ENCODE assay signal across 8 cellular contexts in the genomic region with DNA sequence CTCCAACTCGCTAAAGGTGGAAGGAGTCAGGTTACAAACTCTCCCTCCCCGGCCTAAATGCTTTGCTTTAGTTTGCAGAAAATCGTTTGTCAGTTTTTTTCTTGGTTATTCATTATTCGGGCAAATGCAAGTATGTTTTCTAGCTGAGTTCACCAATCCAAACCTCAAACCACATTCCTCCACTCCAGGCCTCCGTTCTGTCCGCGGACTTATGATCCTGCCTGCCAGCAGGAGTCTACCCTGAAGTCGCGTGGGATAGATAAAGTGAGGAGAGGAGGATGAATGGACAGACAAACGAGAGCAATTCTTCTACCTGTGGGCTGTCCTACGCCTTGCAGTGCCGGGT. TPM values are rescaled to one million over a fixed set of nuclear protein-coding genes. Genes with fewer than 3 reads are reported as not detected.
A peak's percentile ranks its signal among the peaks of the same experiment; 100 is the strongest.
DNase-seq lines count a peak whose midpoint lies in the region; ATAC-seq and TF ChIP-seq lines count a peak whose summit lies in the region.

No MANE protein-coding gene starts in this region.

- ATAC-seq in heart left ventricle, result peak in 1 of 4 donors; percentile 0
- ATAC-seq in Right ventricle myocardium inferior, result no peak
- ATAC-seq in activated naive CD8-positive, alpha-beta T cell treated with anti-CD3 and anti-CD28 coated beads, Interleukin-2, amount 10 ng/mL, durations not matched to agents 7 days and 5 days (ENCODE audit: low read depth), result no peak
- ATAC-seq in stimulated activated naive B cell treated with anti-CD40 and anti-IgM and Interleukin-4, amounts not matched to agents 10 μg/mL and 1 μg/mL and 100 μg/mL, for 72 hours (replicated peaks), result no peak
- no peak for ATAC-seq in HG03442 (IDR thresholded peaks at IDR 0.05; ENCODE audit: unreplicated experiment)

- POLR2A ChIA-PET in activated naive CD8-positive, alpha-beta T cell treated with anti-CD3 and anti-CD28 coated beads, Interleukin-2, amount 10 ng/mL, durations not matched to agents 7 days and 5 days (lab: Charles Lee), result no interaction called here

- H3K9me3 ChIP-seq in heart left ventricle (no peaks in the 10 kb centered on the region), iPS-20b (ENCODE audit: insufficient read depth, low read depth, low read length) (no peaks in the 10 kb centered on the region)

- H3K4me1 Mint-ChIP-seq in activated naive CD8-positive, alpha-beta T cell treated with anti-CD3 and anti-CD28 coated beads, Interleukin-2, amount 10 ng/mL, durations not matched to agents 7 days and 5 days, result peaks cover 39% of the 10 kb centered on the region
- H3K4me1 Mint-ChIP-seq in stimulated activated naive B cell treated with anti-CD40 and anti-IgM and Interleukin-4, amounts not matched to agents 10 μg/mL and 1 μg/mL and 100 μg/mL, for 72 hours, result peaks cover 30 to 44% of the 10 kb centered on the region in 2 donors

- peak overlapping the region; percentile 78 for H3K4me3 Mint-ChIP-seq in activated naive CD8-positive, alpha-beta T cell treated with anti-CD3 and anti-CD28 coated beads, Interleukin-2, amount 10 ng/mL, durations not matched to agents 7 days and 5 days
- H3K4me3 Mint-ChIP-seq in stimulated activated naive B cell treated with anti-CD40 and anti-IgM and Interleukin-4, amounts not matched to agents 10 μg/mL and 1 μg/mL and 100 μg/mL, for 72 hours, result peak overlapping the region; percentile 62 to 82

- peak in 1 of 5 donors; percentile 19 for DNase-seq in heart left ventricle
- no peak for DNase-seq in Right ventricle myocardium inferior (ENCODE audit: missing footprints)
- DNase-seq in activated naive CD8-positive, alpha-beta T cell treated with anti-CD3 and anti-CD28 coated beads, Interleukin-2, amount 10 ng/mL, durations not matched to agents 7 days and 5 days, result no peak
- no peak for DNase-seq in stimulated activated naive B cell treated with anti-CD40 and anti-IgM and Interleukin-4, amounts not matched to agents 10 μg/mL and 1 μg/mL and 100 μg/mL, for 72 hours
- DNase-seq in HPDE6-E6E7 (ENCODE audit: extremely low spot score), result no peak
- no peak for DNase-seq in foreskin melanocyte

- H3K9ac ChIP-seq in iPS-20b (ENCODE audit: low read depth, low read length), result peak overlapping the region; percentile 89

- intact Hi-C loops in heart left ventricle (cut with DNase I), result loop anchor here in 9 of 10 donors (1.0 to 10.0 kb wide), 11 partner anchors 28 to 1907 kb away; no protein-coding TSS in a partner anchor
- intact Hi-C loops in Right ventricle myocardium inferior (cut with DNase I), result loop anchor here (2.0 to 5.0 kb wide), 2 partner anchors 62 to 73 kb away; no protein-coding TSS in a partner anchor

- H3K27ac Mint-ChIP-seq in activated naive CD8-positive, alpha-beta T cell treated with anti-CD3 and anti-CD28 coated beads, Interleukin-2, amount 10 ng/mL, durations not matched to agents 7 days and 5 days, result peak overlapping the region; percentile 78
- no peak overlapping the region for H3K27ac Mint-ChIP-seq in stimulated activated naive B cell treated with anti-CD40 and anti-IgM and Interleukin-4, amounts not matched to agents 10 μg/mL and 1 μg/mL and 100 μg/mL, for 72 hours

- peaks cover 0 to 38% (median 0%) of the 10 kb centered on the region in 9 donors for H3K27me3 ChIP-seq in heart left ventricle
- peaks cover 29% of the 10 kb centered on the region for H3K27me3 ChIP-seq in iPS-20b (ENCODE audit: insufficient read depth, low read length)

- H3K4me3 ChIP-seq in heart left ventricle, result peak overlapping the region; percentile 61 to 94 (median 84)
- peak overlapping the region; percentile 90 for H3K4me3 ChIP-seq in iPS-20b (ENCODE audit: low read length)

- TF ChIP-seq POLR2A in heart left ventricle (IDR thresholded peaks at IDR 0.05), result no peak

- TF ChIP-seq CTCF in heart left ventricle (IDR thresholded peaks at IDR 0.05), result no peak

- H3K36me3 ChIP-seq in heart left ventricle (peaks cover 4 to 39% (median 36%) of the 10 kb centered on the region in 9 donors), iPS-20b (ENCODE audit: insufficient read depth, low read depth, low read length) (peaks cover 37% of the 10 kb centered on the region)

- no peaks in the 10 kb centered on the region for H3K9me3 Mint-ChIP-seq in activated naive CD8-positive, alpha-beta T cell treated with anti-CD3 and anti-CD28 coated beads, Interleukin-2, amount 10 ng/mL, durations not matched to agents 7 days and 5 days
- no peaks in the 10 kb centered on the region for H3K9me3 Mint-ChIP-seq in stimulated activated naive B cell treated with anti-CD40 and anti-IgM and Interleukin-4, amounts not matched to agents 10 μg/mL and 1 μg/mL and 100 μg/mL, for 72 hours

- H3K27me3 Mint-ChIP-seq in activated naive CD8-positive, alpha-beta T cell treated with anti-CD3 and anti-CD28 coated beads, Interleukin-2, amount 10 ng/mL, durations not matched to agents 7 days and 5 days, result peaks cover 72% of the 10 kb centered on the region
- H3K27me3 Mint-ChIP-seq in stimulated activated naive B cell treated with anti-CD40 and anti-IgM and Interleukin-4, amounts not matched to agents 10 μg/mL and 1 μg/mL and 100 μg/mL, for 72 hours, result peaks cover 66 to 78% of the 10 kb centered on the region in 2 donors

- 0 to 1% (median 1%) methylated on average over 12 of the region's 12 CpGs for WGBS in heart left ventricle, 4 donors

- H3K4me1 ChIP-seq in heart left ventricle (peaks cover 15 to 59% (median 42%) of the 10 kb centered on the region in 12 donors), iPS-20b (ENCODE audit: insufficient read depth, low read length) (peaks cover 10% of the 10 kb centered on the region; the same call in 1 of the 2 replicates)

- H3K27ac ChIP-seq in heart left ventricle (peak overlapping the region; percentile 96 to 98 (median 98)), iPS-20b (ENCODE audit: low read length) (no peak overlapping the region)

- H3K36me3 Mint-ChIP-seq in activated naive CD8-positive, alpha-beta T cell treated with anti-CD3 and anti-CD28 coated beads, Interleukin-2, amount 10 ng/mL, durations not matched to agents 7 days and 5 days, result peaks cover 6% of the 10 kb centered on the region
- peaks cover 0 to 3% of the 10 kb centered on the region in 2 donors for H3K36me3 Mint-ChIP-seq in stimulated activated naive B cell treated with anti-CD40 and anti-IgM and Interleukin-4, amounts not matched to agents 10 μg/mL and 1 μg/mL and 100 μg/mL, for 72 hours

RNA-seq across cellular contexts. Expression of a gene that starts 1.3 kb away (rescaled TPM):
- total RNA-seq in heart left ventricle (10 to 100 TPM; 27.5 to 87.8 (median 61.6) TPM), Right ventricle myocardium inferior (59.3 TPM)
- 10 to 100 TPM; 14.8 to 29.9 TPM for polyA plus RNA-seq in heart left ventricle
- 1 to 10 TPM in 1 of 2 experiments, under 1 TPM in 1; 0.96 to 1.6 TPM for total RNA-seq in activated naive CD8-positive, alpha-beta T cell treated with anti-CD3 and anti-CD28 coated beads, Interleukin-2, amount 10 ng/mL, durations not matched to agents 7 days and 5 days

Comparison
In these comparisons a context has a peak if more than half of its experiments do, and no peak if none do; other contexts are left out.
1. RNA of a gene that starts 1.3 kb away (total RNA-seq): 27.5 to 87.8 TPM in heart left ventricle and 59.3 TPM in Right ventricle myocardium inferior (single experiment); 0.96 to 1.6 TPM in activated naive CD8-positive, alpha-beta T cell treated with anti-CD3 and anti-CD28 coated beads, Interleukin-2, amount 10 ng/mL, durations not matched to agents 7 days and 5 days; every median in the first group is over 10 times any median in the second.